13 cellular contexts compared by ENCODE assay signal in the genomic region with DNA sequence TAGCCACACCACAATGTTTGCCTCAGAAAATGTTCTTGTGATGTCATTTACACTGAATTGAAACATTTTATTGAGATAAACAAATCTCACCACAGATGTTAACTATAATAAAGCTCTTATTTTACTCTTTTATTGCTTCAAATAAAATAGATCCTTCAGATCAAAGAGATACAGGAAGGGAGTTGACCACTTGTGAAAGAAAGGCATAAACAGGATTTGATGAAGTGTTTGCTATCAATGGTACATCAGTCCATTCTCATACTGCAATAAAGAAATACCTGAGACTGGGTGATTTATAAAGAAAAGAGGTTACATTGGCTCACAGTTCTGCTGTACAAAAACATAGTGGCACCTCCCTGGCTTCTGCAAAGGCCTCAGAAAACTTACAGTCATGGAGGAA. TPM values are rescaled to one million over a fixed set of nuclear protein-coding genes. Genes with fewer than 3 reads are reported as not detected.
"Had no signal": no experiment of that assay in that cellular context is flagged by ENCODE, and none has a peak within 500 bp of the region (broad histone marks: within the 10 kb centered on the region; RNA-seq: fewer than 3 reads in every experiment).

No MANE protein-coding gene starts in this region.

- H2AFZ ChIP-seq: GM23248 had no signal

- H3K4me2 ChIP-seq: KMS-11 had no signal

- H3K4me1 ChIP-seq: HAP-1 had no signal

- H3K9ac ChIP-seq: GM23248, KMS-11 had no signal

- ATAC-seq: HCT116, HepG2 had no signal

- DNase-seq: GM23248, GOT3, H7, HFFc6, KBM-7 had no signal

- H3K4me3 ChIP-seq: GM23248, HAP-1 had no signal

- H3K36me3 ChIP-seq: HAP-1 had no signal

- H3K27ac ChIP-seq: GM23248, HL-60, KMS-11 had no signal

- H3K9me3 ChIP-seq: HAP-1 had no signal

RNA-seq across cellular contexts. Expression of a gene that starts 40.2 kb away (rescaled TPM):
- total RNA-seq: GM23248, H4, H7, HepG2, HFFc6, HT1080 had no signal
- polyA plus RNA-seq: GM23248, HepG2, IgD-negative memory B cell had no signal
